ENCODE assay signal across 22 cellular contexts in the genomic region with DNA sequence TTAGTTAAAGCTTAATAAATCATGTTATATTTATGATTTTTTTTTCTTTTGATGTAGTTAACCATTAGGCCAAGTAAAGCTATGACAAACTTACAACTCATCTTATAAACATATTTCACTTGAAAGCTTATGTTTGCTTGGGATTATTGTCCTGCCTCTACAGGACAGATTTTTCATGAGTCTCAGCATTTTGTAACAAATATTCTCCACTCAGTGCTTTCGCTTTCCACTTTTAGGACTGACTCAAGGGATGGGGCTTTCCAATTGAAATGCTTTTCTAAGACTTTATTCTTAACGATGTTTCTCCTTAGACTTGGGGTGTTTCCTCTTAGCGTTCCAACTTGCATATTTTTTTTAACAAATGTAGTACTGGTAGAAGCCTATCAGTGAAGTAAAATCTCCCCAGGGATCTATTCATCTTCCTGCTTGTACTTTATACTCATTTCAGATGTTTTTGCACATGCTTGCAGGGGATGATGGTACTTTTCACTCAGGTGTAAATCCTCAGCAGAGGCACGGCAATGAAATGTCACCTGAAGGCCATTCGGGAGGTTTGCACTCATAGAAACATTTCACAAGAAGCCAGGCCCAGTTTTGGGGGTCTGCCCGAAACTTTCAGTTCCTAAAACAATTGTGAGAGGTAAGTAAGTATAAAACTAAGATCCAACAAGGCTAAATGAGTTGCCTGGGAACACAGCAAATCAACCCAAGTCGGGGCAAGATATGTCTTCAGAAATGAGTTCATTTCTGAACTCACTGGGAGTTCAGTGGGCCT.
"Had no signal": no experiment of that assay in that cellular context is flagged by ENCODE, and none has a peak within 500 bp of the region (broad histone marks: within the 10 kb centered on the region; RNA-seq: fewer than 3 reads in every experiment).

No MANE protein-coding gene starts in this region.

- H3K27me3 ChIP-seq: esophagus muscularis mucosa, gastrocnemius medialis, right lobe of liver, tibial nerve had no signal

- DNase-seq: activated CD4-positive, alpha-beta memory T cell treated with anti-CD3 and anti-CD28 coated beads for 36 hours; activated CD4-positive, CD25-positive, alpha-beta regulatory T cell treated with anti-CD3 and anti-CD28 coated beads, Interleukin-2, amount 50 U/mL, for 72 hours; activated gamma-delta T cell treated with Interleukin-2 at 50 U/mL for 16 hours; activated naive CD8-positive, alpha-beta T cell treated with anti-CD3 and anti-CD28 coated beads, Interleukin-2, amount 50 U/mL, for 24 hours; activated T-cell treated with anti-CD3 and anti-CD28 coated beads, Interleukin-2, amount 50 U/mL, for 4 hours; amygdala; caudate nucleus; endodermal cell; gastrocnemius medialis; glutamatergic neuron; left ventricle myocardium superior; right lobe of liver; stimulated activated CD4-positive, alpha-beta T cell treated with anti-CD3 and anti-CD28 coated beads, Interleukin-2, amount 100 ng/mL, for 48 hours; T-helper 2 cell had no signal

- H3K4me1 ChIP-seq: esophagus muscularis mucosa, gastrocnemius medialis, right lobe of liver, tibial nerve had no signal

- H3K9me3 ChIP-seq: esophagus muscularis mucosa, gastrocnemius medialis, right lobe of liver had no signal

- H3K27ac ChIP-seq: esophagus muscularis mucosa, gastrocnemius medialis, right lobe of liver, tibial nerve had no signal

- H3K27me3 Mint-ChIP-seq: progenitor cell of endocrine pancreas had no signal

- H3K36me3 Mint-ChIP-seq: activated CD4-positive, alpha-beta memory T cell treated with anti-CD3 and anti-CD28 coated beads for 36 hours; activated naive CD4-positive, alpha-beta T cell treated with anti-CD3 and anti-CD28 coated beads, Interleukin-2, amount 50 U/mL, for 24 hours had no signal

- H3K36me3 ChIP-seq: esophagus muscularis mucosa, gastrocnemius medialis, right lobe of liver, tibial nerve had no signal

- H3K27ac Mint-ChIP-seq: activated CD4-positive, alpha-beta memory T cell treated with anti-CD3 and anti-CD28 coated beads for 36 hours; activated CD4-positive, alpha-beta T cell treated with anti-CD3 and anti-CD28 coated beads, Interleukin-2, amount 10 ng/mL, durations not matched to agents 24 days and 14 days; activated naive CD4-positive, alpha-beta T cell treated with anti-CD3 and anti-CD28 coated beads, Interleukin-2, amount 50 U/mL, for 24 hours; activated naive CD8-positive, alpha-beta T cell treated with anti-CD3 and anti-CD28 coated beads, Interleukin-2, amount 50 U/mL, for 24 hours; activated T-helper 17 cell treated with anti-CD3 and anti-CD28 coated beads, Interleukin-2, amount 50 U/mL, for 72 hours; dendritic cell treated with granulocyte-macrophage colony-stimulating factor and Interleukin-4, amounts not matched to agents 40 ng/mL and 50 ng/mL, for 4 days; endodermal cell; nephron; progenitor cell of endocrine pancreas had no signal

- H3K4me1 Mint-ChIP-seq: activated CD4-positive, alpha-beta T cell treated with anti-CD3 and anti-CD28 coated beads, Interleukin-2, amount 10 ng/mL, durations not matched to agents 24 days and 14 days; activated naive CD4-positive, alpha-beta T cell treated with anti-CD3 and anti-CD28 coated beads, Interleukin-2, amount 50 U/mL, for 24 hours; activated naive CD8-positive, alpha-beta T cell treated with anti-CD3 and anti-CD28 coated beads, Interleukin-2, amount 50 U/mL, for 24 hours; activated T-helper 17 cell treated with anti-CD3 and anti-CD28 coated beads, Interleukin-2, amount 50 U/mL, for 72 hours; endodermal cell; nephron had no signal

- ATAC-seq: activated naive CD8-positive, alpha-beta T cell treated with anti-CD3 and anti-CD28 coated beads, Interleukin-2, amount 50 U/mL, for 24 hours; activated T-cell treated with anti-CD3 and anti-CD28 coated beads, Interleukin-2, amount 50 U/mL, for 4 hours; activated T-helper 17 cell treated with anti-CD3 and anti-CD28 coated beads, Interleukin-2, amount 50 U/mL, for 72 hours; gastrocnemius medialis; left ventricle myocardium superior; right lobe of liver had no signal

- H3K4me3 ChIP-seq: esophagus muscularis mucosa, gastrocnemius medialis, right lobe of liver, tibial nerve had no signal

- H3K9me3 Mint-ChIP-seq: activated CD4-positive, alpha-beta memory T cell treated with anti-CD3 and anti-CD28 coated beads for 36 hours; activated CD4-positive, alpha-beta T cell treated with anti-CD3 and anti-CD28 coated beads, Interleukin-2, amount 10 ng/mL, durations not matched to agents 24 days and 14 days; activated naive CD8-positive, alpha-beta T cell treated with anti-CD3 and anti-CD28 coated beads, Interleukin-2, amount 50 U/mL, for 24 hours; activated T-cell treated with anti-CD3 and anti-CD28 coated beads, Interleukin-2, amount 50 U/mL, for 4 hours; activated T-helper 17 cell treated with anti-CD3 and anti-CD28 coated beads, Interleukin-2, amount 50 U/mL, for 72 hours; dendritic cell treated with granulocyte-macrophage colony-stimulating factor and Interleukin-4, amounts not matched to agents 40 ng/mL and 50 ng/mL, for 4 days; endodermal cell; nephron had no signal

- H3K4me3 Mint-ChIP-seq: activated CD4-positive, alpha-beta memory T cell treated with anti-CD3 and anti-CD28 coated beads for 36 hours; activated CD4-positive, alpha-beta T cell treated with anti-CD3 and anti-CD28 coated beads, Interleukin-2, amount 10 ng/mL, durations not matched to agents 24 days and 14 days; activated naive CD4-positive, alpha-beta T cell treated with anti-CD3 and anti-CD28 coated beads, Interleukin-2, amount 50 U/mL, for 24 hours; activated naive CD8-positive, alpha-beta T cell treated with anti-CD3 and anti-CD28 coated beads, Interleukin-2, amount 50 U/mL, for 24 hours; activated T-cell treated with anti-CD3 and anti-CD28 coated beads, Interleukin-2, amount 50 U/mL, for 4 hours; activated T-helper 17 cell treated with anti-CD3 and anti-CD28 coated beads, Interleukin-2, amount 50 U/mL, for 72 hours; dendritic cell treated with granulocyte-macrophage colony-stimulating factor and Interleukin-4, amounts not matched to agents 40 ng/mL and 50 ng/mL, for 4 days; endodermal cell; nephron had no signal
